15 cellular contexts compared by ENCODE assay signal in the genomic region with DNA sequence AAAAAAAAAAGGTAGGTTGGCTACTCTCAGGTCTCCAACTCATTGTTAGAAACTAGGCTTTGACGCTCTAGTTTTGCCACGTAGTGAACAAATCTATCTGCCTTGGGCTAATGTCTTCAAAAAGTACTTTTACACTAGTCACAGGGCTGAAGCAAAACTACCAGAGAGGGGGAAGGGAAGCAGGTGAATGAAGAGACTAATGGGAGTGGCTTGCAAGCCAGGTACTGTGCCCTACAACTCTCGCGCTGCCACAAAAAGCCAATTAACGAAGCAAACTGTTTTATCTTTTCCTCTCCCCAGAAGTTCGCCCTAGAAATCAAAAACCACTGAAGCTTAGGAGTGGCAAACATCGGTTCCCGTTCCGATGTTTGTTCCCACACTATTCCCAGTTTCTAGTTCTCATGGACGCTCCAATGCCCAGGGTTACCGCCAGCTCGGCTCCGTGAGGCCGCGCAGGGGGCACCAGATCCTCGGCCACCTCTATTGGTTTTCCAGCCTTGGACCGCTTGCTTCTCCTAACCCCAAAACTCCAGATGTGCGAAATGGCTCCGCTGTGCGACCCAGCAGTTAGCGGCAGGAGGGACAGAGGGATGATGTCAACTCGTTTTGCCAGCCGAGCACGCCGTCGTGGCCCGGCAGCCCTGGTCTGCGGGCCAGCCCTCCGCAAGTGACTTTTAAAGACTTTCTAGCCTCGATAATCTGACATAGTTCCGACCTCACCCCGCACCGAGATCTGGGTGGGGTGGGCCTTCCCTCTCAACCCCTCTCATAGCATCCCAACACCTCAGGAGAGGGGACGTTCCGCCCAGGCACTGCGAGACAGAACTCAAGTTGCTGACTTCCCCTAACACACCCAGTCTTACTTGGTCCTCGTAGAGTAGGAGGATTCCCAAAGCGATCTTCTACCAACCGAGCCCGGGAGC.
DNase-seq lines count a peak whose midpoint lies in the region; ATAC-seq and TF ChIP-seq lines count a peak whose summit lies in the region.
"Had no signal": no experiment of that assay in that cellular context is flagged by ENCODE, and none has a peak within 500 bp of the region (broad histone marks: within the 10 kb centered on the region; RNA-seq: fewer than 3 reads in every experiment).

No MANE protein-coding gene starts in this region.

- no peaks in the 10 kb centered on the region for H3K9me2 ChIP-seq in GM23248 (ENCODE audit: insufficient read depth)

- no peaks in the 10 kb centered on the region for H3K27me3 Mint-ChIP-seq in CD4-positive, alpha-beta T cell
- H3K27me3 Mint-ChIP-seq in activated naive CD8-positive, alpha-beta T cell treated with anti-CD3 and anti-CD28 coated beads for 36 hours: no peaks in the 10 kb centered on the region
- H3K27me3 Mint-ChIP-seq in naive thymus-derived CD8-positive, alpha-beta T cell: no peaks in the 10 kb centered on the region

- H4K20me1 ChIP-seq in GM23248 (ENCODE audit: insufficient read depth): no peaks in the 10 kb centered on the region
- H4K20me1 ChIP-seq: BLaER1 treated with 17β-estradiol and CSF1 and Interleukin-3, amounts not matched to agents 10 nM and 100 nM had no signal

- TF ChIP-seq POLR2A in gastroesophageal sphincter (IDR thresholded peaks at IDR 0.05): no peak

- H3K36me3 Mint-ChIP-seq in CD4-positive, alpha-beta T cell (ENCODE audit: low read depth): peaks cover 16% of the 10 kb centered on the region
- peaks cover 3% of the 10 kb centered on the region for H3K36me3 Mint-ChIP-seq in activated naive CD8-positive, alpha-beta T cell treated with anti-CD3 and anti-CD28 coated beads for 36 hours
- H3K36me3 Mint-ChIP-seq in naive thymus-derived CD8-positive, alpha-beta T cell: no peaks in the 10 kb centered on the region
- H3K36me3 Mint-ChIP-seq: mesothelial cell of epicardium had no signal

- H3K36me3 ChIP-seq in gastroesophageal sphincter (no peaks in the 10 kb centered on the region), GM23248 (ENCODE audit: low read depth) (no peaks in the 10 kb centered on the region)
- H3K36me3 ChIP-seq: adrenal gland; BLaER1 treated with 17β-estradiol and CSF1 and Interleukin-3, amounts not matched to agents 10 nM and 100 nM; HAP-1; prostate gland had no signal

- no peaks in the 10 kb centered on the region for H3K27me3 ChIP-seq in CD4-positive, alpha-beta T cell (ENCODE audit: control insufficient read depth, insufficient read depth, low read length)
- peaks cover 6% of the 10 kb centered on the region for H3K27me3 ChIP-seq in gastroesophageal sphincter
- no peaks in the 10 kb centered on the region for H3K27me3 ChIP-seq in GM23248 (replicated peaks; ENCODE audit: insufficient read depth)
- H3K27me3 ChIP-seq: adrenal gland; BLaER1 treated with 17β-estradiol and CSF1 and Interleukin-3, amounts not matched to agents 10 nM and 100 nM had no signal

- DNase-seq in CD4-positive, alpha-beta T cell: peak in 5 of 10 experiments; percentile 0 to 32 (median 16)
- peak; percentile 66 for DNase-seq in Jurkat, Clone E6-1 (ENCODE audit: low read depth, low spot score)
- no peak for DNase-seq in activated naive CD8-positive, alpha-beta T cell treated with anti-CD3 and anti-CD28 coated beads for 36 hours
- DNase-seq in naive thymus-derived CD8-positive, alpha-beta T cell: peak in 6 of 10 donors; percentile 9 to 66 (median 34)
- DNase-seq in NCI-H1105 treated with DMSO at 0.1 percent for 48 hours (lab: John Stamatoyannopoulos, UW): no peak
- no peak for DNase-seq in left lobe of liver (ENCODE audit: low spot score)
- DNase-seq in GM23248: no peak
- DNase-seq: adrenal gland, NCI-H2107 had no signal

- POLR2A ChIA-PET in CD4-positive, alpha-beta T cell (lab: Charles Lee): interaction anchor here (0.6 to 4.2 kb wide), 5 partner anchors 66 to 242 kb away, joined by 3 to 35 read pairs (median 4); partner anchors contain the start of gene KDM5D
- POLR2A ChIA-PET in naive thymus-derived CD8-positive, alpha-beta T cell (lab: Charles Lee): interaction anchor here (0.5 to 3.3 kb wide), 6 partner anchors 26 to 146 kb away, joined by 3 to 24 read pairs (median 6); no protein-coding TSS in a partner anchor

- H3F3A ChIP-seq in GM23248 (ENCODE audit: insufficient read depth): no peaks in the 10 kb centered on the region

- in situ Hi-C loops in GM23248 (cut with MboI): no loop called here

- no peak overlapping the region for H3K4me2 ChIP-seq in GM23248 (ENCODE audit: unreplicated experiment)
- H3K4me2 ChIP-seq: BLaER1 treated with 17β-estradiol and CSF1 and Interleukin-3, amounts not matched to agents 10 nM and 100 nM had no signal

- H3K4me1 ChIP-seq in gastroesophageal sphincter (no peaks in the 10 kb centered on the region), GM23248 (ENCODE audit: insufficient read depth) (no peaks in the 10 kb centered on the region)
- H3K4me1 ChIP-seq: adrenal gland; BLaER1 treated with 17β-estradiol and CSF1 and Interleukin-3, amounts not matched to agents 10 nM and 100 nM; HAP-1; prostate gland had no signal

- H3K4me1 Mint-ChIP-seq in CD4-positive, alpha-beta T cell (ENCODE audit: low read depth): peaks cover 50% of the 10 kb centered on the region
- H3K4me1 Mint-ChIP-seq in activated naive CD8-positive, alpha-beta T cell treated with anti-CD3 and anti-CD28 coated beads for 36 hours: peaks cover 30% of the 10 kb centered on the region
- H3K4me1 Mint-ChIP-seq in naive thymus-derived CD8-positive, alpha-beta T cell: peaks cover 30 to 48% (median 44%) of the 10 kb centered on the region in 4 donors
- H3K4me1 Mint-ChIP-seq: mesothelial cell of epicardium had no signal

- no peak for TF ChIP-seq EP300 in gastroesophageal sphincter (IDR thresholded peaks at IDR 0.05)

- no peaks in the 10 kb centered on the region for H3K9me3 ChIP-seq in CD4-positive, alpha-beta T cell (ENCODE audit: control insufficient read depth, low read length)
- H3K9me3 ChIP-seq in gastroesophageal sphincter: no peaks in the 10 kb centered on the region
- H3K9me3 ChIP-seq in GM23248 (ENCODE audit: low read depth): no peaks in the 10 kb centered on the region
- H3K9me3 ChIP-seq: adrenal gland; BLaER1 treated with 17β-estradiol and CSF1 and Interleukin-3, amounts not matched to agents 10 nM and 100 nM; HAP-1; prostate gland had no signal

- WGBS in gastroesophageal sphincter (ENCODE audit: low coverage in 1 of 2), 2 donors: 25% methylated on average over 14 of the region's 40 CpGs; no CpG with 5 or more reads in 1 of the 2 donors
- WGBS in GM23248 (ENCODE audit: low coverage in 1 of 2, low lambda C conversion rate in 2 of 2, missing lambda C conversion rate in 2 of 2), 2 experiments: 3 to 4% methylated on average over 26 to 36 of the region's 40 CpGs

- peak overlapping the region; percentile 95 for H3K4me3 Mint-ChIP-seq in CD4-positive, alpha-beta T cell
- peak overlapping the region; percentile 88 for H3K4me3 Mint-ChIP-seq in activated naive CD8-positive, alpha-beta T cell treated with anti-CD3 and anti-CD28 coated beads for 36 hours
- peak overlapping the region in 6 of 10 donors; percentile 89 to 99 (median 91) for H3K4me3 Mint-ChIP-seq in naive thymus-derived CD8-positive, alpha-beta T cell
- H3K4me3 Mint-ChIP-seq: mesothelial cell of epicardium had no signal

- CTCF ChIA-PET in CD4-positive, alpha-beta T cell (lab: Charles Lee): no interaction called here

- intact Hi-C loops in CD4-positive, alpha-beta T cell (cut with DNase I, micrococcal nuclease): loop anchor here (1.0 to 5.0 kb wide), 4 partner anchors 60 to 70 kb away; no protein-coding TSS in a partner anchor

- no peaks in the 10 kb centered on the region for H3K9me3 Mint-ChIP-seq in CD4-positive, alpha-beta T cell
- peaks cover 3% of the 10 kb centered on the region for H3K9me3 Mint-ChIP-seq in activated naive CD8-positive, alpha-beta T cell treated with anti-CD3 and anti-CD28 coated beads for 36 hours
- H3K9me3 Mint-ChIP-seq in naive thymus-derived CD8-positive, alpha-beta T cell: no peaks in the 10 kb centered on the region
- H3K9me3 Mint-ChIP-seq: mesothelial cell of epicardium had no signal

- peak overlapping the region; percentile 67 for H3K4me3 ChIP-seq in Jurkat, Clone E6-1 (ENCODE audit: low read length)
- H3K4me3 ChIP-seq in gastroesophageal sphincter (no peak overlapping the region), GM23248 (no peak overlapping the region)
- H3K4me3 ChIP-seq: adrenal gland; BLaER1 treated with 17β-estradiol and CSF1 and Interleukin-3, amounts not matched to agents 10 nM and 100 nM; HAP-1; SK-N-MC had no signal

- H2AFZ ChIP-seq in GM23248: no peak overlapping the region

- no peak overlapping the region for H3K27ac ChIP-seq in CD4-positive, alpha-beta T cell (ENCODE audit: low read depth, low read length)
- H3K27ac ChIP-seq in gastroesophageal sphincter (no peak overlapping the region), GM23248 (no peak overlapping the region)
- H3K27ac ChIP-seq: adrenal gland; BLaER1 treated with 17β-estradiol and CSF1 and Interleukin-3, amounts not matched to agents 10 nM and 100 nM; prostate gland; SK-N-MC had no signal

- peak overlapping the region; percentile 85 for H3K27ac Mint-ChIP-seq in CD4-positive, alpha-beta T cell
- peak overlapping the region; percentile 96 for H3K27ac Mint-ChIP-seq in activated naive CD8-positive, alpha-beta T cell treated with anti-CD3 and anti-CD28 coated beads for 36 hours
- peak overlapping the region in 5 of 10 donors; percentile 89 to 99 (median 93) for H3K27ac Mint-ChIP-seq in naive thymus-derived CD8-positive, alpha-beta T cell
- H3K27ac Mint-ChIP-seq: mesothelial cell of epicardium had no signal

- H3K79me2 ChIP-seq in GM23248 (ENCODE audit: insufficient read depth): no peaks in the 10 kb centered on the region

- TF ChIP-seq CTCF in CD4-positive, alpha-beta T cell (IDR thresholded peaks at IDR 0.05): no peak
- no peak for TF ChIP-seq CTCF in gastroesophageal sphincter (IDR thresholded peaks at IDR 0.05)

- peak; percentile 72 for ATAC-seq in CD4-positive, alpha-beta T cell (ENCODE audit: poor library complexity)
- peak; percentile 60 to 74 for ATAC-seq in naive thymus-derived CD8-positive, alpha-beta T cell
- ATAC-seq in gastroesophageal sphincter (no peak), left lobe of liver (no peak)

- no peak overlapping the region for H3K9ac ChIP-seq in GM23248
- H3K9ac ChIP-seq: BLaER1 treated with 17β-estradiol and CSF1 and Interleukin-3, amounts not matched to agents 10 nM and 100 nM had no signal

Comparison
In these comparisons a context has a peak if more than half of its experiments do, and no peak if none do; other contexts are left out.
1. ATAC-seq: peak in CD4-positive, alpha-beta T cell (single experiment) and naive thymus-derived CD8-positive, alpha-beta T cell (2 of 2); none in gastroesophageal sphincter (single experiment) and left lobe of liver (single experiment).
2. DNase-seq: peak in Jurkat, Clone E6-1 (single experiment) and naive thymus-derived CD8-positive, alpha-beta T cell (6 of 10); none in activated naive CD8-positive, alpha-beta T cell treated with anti-CD3 and anti-CD28 coated beads for 36 hours (single experiment), NCI-H1105 treated with DMSO at 0.1 percent for 48 hours (single experiment), left lobe of liver (single experiment) and GM23248 (single experiment).
3. Peak in every context shown above with its lines, with median percentiles within 50 percentile points of each other: H3K4me3 Mint-ChIP-seq.